ENCODE assay signal across 8 cellular contexts in the genomic region with DNA sequence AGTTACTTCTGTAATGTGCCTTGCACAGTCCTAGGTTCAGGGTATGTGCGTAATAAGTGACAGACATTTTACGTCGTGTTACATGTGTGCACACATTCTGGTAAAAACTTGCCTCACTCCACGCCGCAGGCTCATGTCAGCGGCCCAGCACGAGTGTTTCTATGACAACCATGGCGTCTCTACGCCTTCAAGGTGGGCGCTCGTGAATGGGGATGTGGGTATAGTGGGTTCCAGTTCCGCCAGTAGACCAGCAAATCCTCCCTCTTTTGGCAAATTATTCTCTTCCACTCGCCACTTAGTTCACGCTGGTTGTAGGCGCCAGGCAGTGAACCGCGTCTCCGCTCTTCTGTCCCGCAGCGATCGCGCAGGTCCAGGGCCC. TPM values are rescaled to one million over a fixed set of nuclear protein-coding genes. Genes with fewer than 3 reads are reported as not detected.
DNase-seq lines count a peak whose midpoint lies in the region; TF ChIP-seq lines count a peak whose summit lies in the region.

No MANE protein-coding gene starts in this region.

- intact Hi-C loops in posterior vena cava (cut with DNase I): no loop called here

- H3K4me3 ChIP-seq in choroid plexus epithelial cell (ENCODE audit: low read depth, low read length): peak overlapping the region; percentile 60

- TF ChIP-seq CTCF in choroid plexus epithelial cell (conservative IDR thresholded peaks at IDR 0.05; ENCODE audit: low read depth, low read length): no peak

- DNase-seq in NCI-H2227 (lab: John Stamatoyannopoulos, UW; ENCODE audit: unreplicated experiment) (peak; percentile 19), NCI-H2227 treated with DMSO at 0.1 percent for 48 hours (lab: John Stamatoyannopoulos, UW) (no peak), MV-4-11 (lab: John Stamatoyannopoulos, UW) (peak; percentile 41), choroid plexus epithelial cell (ENCODE audit: low read depth) (no peak), midbrain (lab: John Stamatoyannopoulos, UW) (peak; percentile 3), NCI-H446 (lab: John Stamatoyannopoulos, UW) (no peak), posterior vena cava (ENCODE audit: low spot score) (no peak), NCI-H446 treated with DMSO at 0.1 percent for 48 hours (lab: John Stamatoyannopoulos, UW) (no peak)

RNA-seq across cellular contexts. Expression of a gene that starts 40.3 kb away (rescaled TPM):
- total RNA-seq in posterior vena cava: 10 to 100 TPM; 11.8 to 15.8 TPM

RNA-seq across cellular contexts. Expression of a gene that starts 53.8 kb away (rescaled TPM):
- total RNA-seq in posterior vena cava: 10 to 100 TPM; 27.0 to 31.1 TPM

RNA-seq across cellular contexts. Expression of a gene that starts 58.0 kb away (rescaled TPM):
- 1 to 10 TPM; 5.0 to 6.8 TPM for total RNA-seq in posterior vena cava

Comparison
In these comparisons a context has a peak if more than half of its experiments do, and no peak if none do; other contexts are left out.
1. DNase-seq: peak in NCI-H2227 (single experiment), MV-4-11 (single experiment) and midbrain (single experiment); none in NCI-H2227 treated with DMSO at 0.1 percent for 48 hours (single experiment), choroid plexus epithelial cell (single experiment), NCI-H446 (0 of 2), posterior vena cava (single experiment) and NCI-H446 treated with DMSO at 0.1 percent for 48 hours (single experiment).